ENCODE assay signal across 19 cellular contexts in the genomic region with DNA sequence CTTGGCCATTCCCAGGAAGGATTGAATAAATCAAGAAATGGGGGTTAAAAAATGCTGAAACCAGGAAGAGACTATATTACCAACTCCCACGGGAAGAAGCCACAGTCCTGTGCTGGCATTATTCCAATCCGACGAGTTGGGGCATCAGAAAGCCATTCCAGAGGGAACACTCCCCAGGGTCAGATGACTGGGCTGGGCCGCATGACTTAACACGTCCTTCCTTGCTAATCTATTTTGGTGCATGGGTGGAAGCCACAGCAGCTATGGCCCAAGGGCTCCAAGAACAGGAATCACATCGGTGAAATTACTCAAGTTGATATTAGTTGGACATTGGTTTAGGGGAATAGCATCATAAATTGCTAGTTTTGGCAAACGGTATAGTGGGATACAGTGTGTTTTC.
A peak's percentile ranks its signal among the peaks of the same experiment; 100 is the strongest.
DNase-seq lines count a peak whose midpoint lies in the region; FAIRE-seq and TF ChIP-seq lines count a peak whose summit lies in the region.
"Had no signal": no experiment of that assay in that cellular context is flagged by ENCODE, and none has a peak within 500 bp of the region (broad histone marks: within the 10 kb centered on the region; RNA-seq: fewer than 3 reads in every experiment).

No MANE protein-coding gene starts in this region.

- no peak overlapping the region for H3K4me3 ChIP-seq in A673 (ENCODE audit: low read depth, low read length, poor library complexity, severe bottlenecking)
- no peak overlapping the region for H3K4me3 ChIP-seq in breast epithelium
- H3K4me3 ChIP-seq: left lung, transverse colon had no signal

- DNase-seq in A673 (ENCODE audit: low spot score), result peak; percentile 56
- DNase-seq in HTR-8/SVneo (ENCODE audit: insufficient read length, low spot score), result peak; percentile 21
- peak in 1 of 2 donors; percentile 84 for DNase-seq in breast epithelium (ENCODE audit: low spot score in 2 of 2)
- peak; percentile 88 for DNase-seq in kidney glomerular epithelial cell (lab: John Stamatoyannopoulos, UW)
- no peak for DNase-seq in dedifferentiated amniotic fluid mesenchymal stem cell (ENCODE audit: extremely low spot score)
- no peak for DNase-seq in head of caudate nucleus
- DNase-seq in activated CD8-positive, alpha-beta memory T cell treated with anti-CD3 and anti-CD28 coated beads, Interleukin-2, amount 50 U/mL, for 4 hours, result no peak
- no peak for DNase-seq in NCI-H82 (lab: John Stamatoyannopoulos, UW)
- DNase-seq: ACHN; activated CD4-positive, CD25-positive, alpha-beta regulatory T cell; activated CD8-positive, alpha-beta memory T cell treated with anti-CD3 and anti-CD28 coated beads for 24 hours; DMS79 treated with DMSO at 0.1 percent for 48 hours; left lung; MM.1S; NCI-H1930; NCI-H526; SIG-M5; stimulated activated naive CD8-positive, alpha-beta T cell treated with anti-CD3 and anti-CD28 coated beads, Interleukin-15, Interleukin-2, amounts not matched to agents 100 U/mL and 50 U/mL, for 24 hours; transverse colon had no signal

- H3K36me3 ChIP-seq in A673 (ENCODE audit: insufficient read depth, low read length, poor library complexity, severe bottlenecking) (no peaks in the 10 kb centered on the region), breast epithelium (no peaks in the 10 kb centered on the region)
- H3K36me3 ChIP-seq: left lung, transverse colon had no signal

- FAIRE-seq in HTR-8/SVneo (lab: Jason Lieb, UNC), result peak; percentile 74

- CTCF ChIA-PET in A673 (lab: Charles Lee), result no interaction called here

- no peak for TF ChIP-seq CTCF in A673 (conservative IDR thresholded peaks at IDR 0.05; ENCODE audit: low read depth, low read length)
- no peak for TF ChIP-seq CTCF in breast epithelium (IDR thresholded peaks at IDR 0.05)

- no TSS peak for BruUV-seq in A673 (replicated peaks; lab: Mats Ljungman, UMichigan)

- H3K27me3 ChIP-seq in A673 (replicated peaks; ENCODE audit: insufficient read depth, low read depth, low read length, poor library complexity) (no peaks in the 10 kb centered on the region), breast epithelium (no peaks in the 10 kb centered on the region)
- H3K27me3 ChIP-seq: left lung, transverse colon had no signal

- POLR2A ChIA-PET in A673 (lab: Charles Lee; ENCODE audit: low non-redundant PET), result no interaction called here

- intact Hi-C loops in A673 (cut with micrococcal nuclease; ENCODE audit: unreplicated experiment), result no loop called here
- intact Hi-C loops in breast epithelium (cut with DNase I; ENCODE audit: low total_unique reads), result loop anchor here (10.0 kb wide), 1 partner anchor 243 kb away; no protein-coding TSS in a partner anchor
- intact Hi-C loops in head of caudate nucleus (cut with DNase I), result no loop called here

- H3K27ac ChIP-seq in A673 (ENCODE audit: low read depth, low read length, poor library complexity, severe bottlenecking) (peak overlapping the region; percentile 35), breast epithelium (peak overlapping the region; percentile 62 to 77)
- H3K27ac ChIP-seq: left lung, transverse colon had no signal

- H3K9me3 ChIP-seq in A673 (ENCODE audit: low read depth, low read length, poor library complexity, severe bottlenecking) (no peaks in the 10 kb centered on the region), breast epithelium (peaks cover 0 to 7% of the 10 kb centered on the region in 2 donors)
- H3K9me3 ChIP-seq: left lung, transverse colon had no signal

- no peak for TF ChIP-seq POLR2A in breast epithelium (IDR thresholded peaks at IDR 0.05)

- peaks cover 44% of the 10 kb centered on the region for H3K4me1 ChIP-seq in A673 (ENCODE audit: insufficient read depth, low read length, poor library complexity, severe bottlenecking)
- H3K4me1 ChIP-seq in breast epithelium, result no peaks in the 10 kb centered on the region
- H3K4me1 ChIP-seq: left lung, transverse colon had no signal

Comparison
In these comparisons a context has a peak if more than half of its experiments do, and no peak if none do; other contexts are left out.
1. DNase-seq: peak in A673 (single experiment), HTR-8/SVneo (single experiment) and kidney glomerular epithelial cell (single experiment); none in dedifferentiated amniotic fluid mesenchymal stem cell (single experiment), head of caudate nucleus (0 of 42), activated CD8-positive, alpha-beta memory T cell treated with anti-CD3 and anti-CD28 coated beads, Interleukin-2, amount 50 U/mL, for 4 hours (single experiment) and NCI-H82 (single experiment).